ENCODE assay signal across 14 cellular contexts in genomic region chr22:31105282-31105929, GRCh38. TPM values are rescaled to one million over a fixed set of nuclear protein-coding genes. Genes with fewer than 3 reads are reported as not detected.
DNase-seq lines count a peak whose midpoint lies in the region; ATAC-seq and TF ChIP-seq lines count a peak whose summit lies in the region.
"Had no signal": no experiment of that assay in that cellular context is flagged by ENCODE, and none has a peak within 500 bp of the region (broad histone marks: within the 10 kb centered on the region; RNA-seq: fewer than 3 reads in every experiment).

No MANE protein-coding gene starts in this region.

- TF ChIP-seq CTCF in stomach (IDR thresholded peaks at IDR 0.05): no peak

- no peak for TF ChIP-seq EP300 in stomach (IDR thresholded peaks at IDR 0.05)

- H3K79me2 ChIP-seq in GM23248 (ENCODE audit: insufficient read depth): peaks cover 28% of the 10 kb centered on the region

- H4K20me1 ChIP-seq in GM23248 (ENCODE audit: insufficient read depth): no peaks in the 10 kb centered on the region

- H3K9me3 ChIP-seq in GM23248 (ENCODE audit: low read depth) (no peaks in the 10 kb centered on the region), adipocyte (ENCODE audit: control insufficient read depth, low read length) (no peaks in the 10 kb centered on the region), iPS-20b (ENCODE audit: insufficient read depth, low read depth, low read length) (no peaks in the 10 kb centered on the region), stomach (no peaks in the 10 kb centered on the region)

- H3K36me3 ChIP-seq in GM23248 (ENCODE audit: low read depth) (peaks cover 7% of the 10 kb centered on the region; the same call in 1 of the 2 replicates), adipocyte (ENCODE audit: control insufficient read depth, insufficient read depth, low read length, severe bottlenecking) (peaks cover 14% of the 10 kb centered on the region), iPS-20b (ENCODE audit: insufficient read depth, low read depth, low read length) (no peaks in the 10 kb centered on the region), stomach (peaks cover 20 to 45% (median 36%) of the 10 kb centered on the region in 4 donors)

- DNase-seq in GM23248: peak; percentile 36
- DNase-seq in adipocyte (ENCODE audit: low read depth): no peak
- DNase-seq in stomach: no peak
- no peak for DNase-seq in CD1c-positive myeloid dendritic cell (ENCODE audit: extremely low spot score)
- no peak for DNase-seq in HuH-7.5 (ENCODE audit: low spot score)
- DNase-seq: activated CD8-positive, alpha-beta memory T cell treated with anti-CD3 and anti-CD28 coated beads, Interleukin-2, amount 50 U/mL, for 48 hours; foreskin keratinocyte; NCI-H774 had no signal

- in situ Hi-C loops in GM23248 (cut with MboI): no loop called here

- peaks cover 58% of the 10 kb centered on the region for H3F3A ChIP-seq in GM23248 (ENCODE audit: insufficient read depth)

- peaks cover 39% of the 10 kb centered on the region for H3K4me1 ChIP-seq in GM23248 (ENCODE audit: insufficient read depth)
- peaks cover 45% of the 10 kb centered on the region for H3K4me1 ChIP-seq in adipocyte (ENCODE audit: control insufficient read depth, insufficient read depth, low read length)
- no peaks in the 10 kb centered on the region for H3K4me1 ChIP-seq in iPS-20b (ENCODE audit: insufficient read depth, low read length)
- peaks cover 16 to 75% (median 59%) of the 10 kb centered on the region in 4 donors for H3K4me1 ChIP-seq in stomach
- H3K4me1 ChIP-seq: foreskin keratinocyte had no signal

- WGBS in GM23248 (ENCODE audit: low coverage in 1 of 2, low lambda C conversion rate in 2 of 2, missing lambda C conversion rate in 2 of 2), 2 experiments: 88% methylated on average over 11 of the region's 11 CpGs
- WGBS in stomach, 5 donors: 65 to 75% (median 73%) methylated on average over 10 to 11 of the region's 11 CpGs

- peak overlapping the region; percentile 100 for H3K27ac ChIP-seq in GM23248
- H3K27ac ChIP-seq in iPS-20b (ENCODE audit: low read length): no peak overlapping the region
- H3K27ac ChIP-seq in stomach: peak overlapping the region; percentile 29 to 98 (median 96)
- H3K27ac ChIP-seq: foreskin keratinocyte had no signal

- TF ChIP-seq POLR2A in stomach (IDR thresholded peaks at IDR 0.05): no peak

- ATAC-seq in GM21390 (IDR thresholded peaks at IDR 0.05; ENCODE audit: unreplicated experiment) (no peak), HG03135 (IDR thresholded peaks at IDR 0.05; ENCODE audit: unreplicated experiment) (no peak)
- ATAC-seq: foreskin keratinocyte had no signal

- peak overlapping the region; percentile 90 for H3K4me3 ChIP-seq in GM23248
- peak overlapping the region; percentile 92 for H3K4me3 ChIP-seq in adipocyte (ENCODE audit: low read length)
- H3K4me3 ChIP-seq in iPS-20b (ENCODE audit: low read length): peak overlapping the region; percentile 29; the same call in 1 of the 2 replicates
- peak overlapping the region; percentile 58 to 87 (median 68) for H3K4me3 ChIP-seq in stomach

- intact Hi-C loops in stomach (cut with DNase I; ENCODE audit: low total_unique reads): no loop called here

- no peaks in the 10 kb centered on the region for H3K9me2 ChIP-seq in GM23248 (ENCODE audit: insufficient read depth)

- peak overlapping the region; percentile 94 for H3K4me2 ChIP-seq in GM23248 (ENCODE audit: unreplicated experiment)

- H2AFZ ChIP-seq in GM23248: no peak overlapping the region

- H3K27me3 ChIP-seq in GM23248 (replicated peaks; ENCODE audit: insufficient read depth) (no peaks in the 10 kb centered on the region), adipocyte (replicated peaks; ENCODE audit: control insufficient read depth, insufficient read depth, low read length) (no peaks in the 10 kb centered on the region), iPS-20b (ENCODE audit: insufficient read depth, low read length) (peaks cover 30% of the 10 kb centered on the region), stomach (no peaks in the 10 kb centered on the region)
- H3K27me3 ChIP-seq: foreskin keratinocyte had no signal

- H3K9ac ChIP-seq in GM23248 (peak overlapping the region; percentile 100), adipocyte (ENCODE audit: low read length) (peak overlapping the region; percentile 100), iPS-20b (ENCODE audit: low read depth, low read length) (no peak overlapping the region)

RNA-seq across cellular contexts. Expression of gene SELENOM, which starts 2.0 kb away (rescaled TPM):
- total RNA-seq in GM23248 (2014; rRNA removed; shearing (Covaris generic)): 216 and 268 TPM in 2 replicates
- polyA plus RNA-seq in GM23248 (2016; fragmentation: Nextera tagmentation; extraction: Ambion mirVana): 522 and 537 TPM in 2 replicates
- 1,000 to 10,000 TPM in 1 of 5 donors, 100 to 1,000 TPM in 3, 10 to 100 TPM in 1; 59.8 to 1,443 (median 573) TPM for total RNA-seq in stomach
- polyA plus RNA-seq in stomach: 100 to 1,000 TPM; 243 to 454 (median 300) TPM

RNA-seq across cellular contexts. Expression of gene INPP5J, which starts 17.4 kb away (rescaled TPM):
- 0.13 TPM in 1 of 2 replicates, not detected in the other for total RNA-seq in GM23248 (2014; rRNA removed; shearing (Covaris generic))
- 0.15 and 0.26 TPM in 2 replicates for polyA plus RNA-seq in GM23248 (2016; fragmentation: Nextera tagmentation; extraction: Ambion mirVana)
- 10 to 100 TPM in 2 of 5 donors, 1 to 10 TPM in 3; 1.8 to 34.4 (median 9.6) TPM for total RNA-seq in stomach
- polyA plus RNA-seq in stomach: 1 to 10 TPM; 5.5 to 9.5 (median 7.5) TPM
- total RNA-seq: mononuclear cell; subcutaneous adipose tissue; T-helper 2 cell treated with Interferon-gamma antibody and Interleukin-4, amounts not matched to agents 100 ng/mL and 5 ng/mL, for 36 hours had no signal

RNA-seq across cellular contexts. Expression of gene SMTN, which starts 24.3 kb away (rescaled TPM):
- total RNA-seq in GM23248 (2014; rRNA removed; shearing (Covaris generic)): 160 and 175 TPM in 2 replicates
- 96.7 and 98.1 TPM in 2 replicates for polyA plus RNA-seq in GM23248 (2016; fragmentation: Nextera tagmentation; extraction: Ambion mirVana)
- 100 to 1,000 TPM; 120 to 607 (median 406) TPM for total RNA-seq in stomach
- 100 to 1,000 TPM in 1 of 3 donors, 10 to 100 TPM in 2; 51.5 to 424 (median 78.5) TPM for polyA plus RNA-seq in stomach

RNA-seq across cellular contexts. Expression of gene PLA2G3, which starts 34.9 kb away (rescaled TPM):
- not detected in 2 replicates for total RNA-seq in GM23248 (2014; rRNA removed; shearing (Covaris generic))
- polyA plus RNA-seq in GM23248 (2016; fragmentation: Nextera tagmentation; extraction: Ambion mirVana): not detected in 2 replicates
- total RNA-seq in stomach: not detected
- 1 to 10 TPM in 1 of 3 donors, under 1 TPM in 1, not detected in 1; 0.75 to 2.5 TPM for polyA plus RNA-seq in stomach
- total RNA-seq: mononuclear cell; subcutaneous adipose tissue; T-helper 2 cell treated with Interferon-gamma antibody and Interleukin-4, amounts not matched to agents 100 ng/mL and 5 ng/mL, for 36 hours had no signal

RNA-seq across cellular contexts. Expression of gene RNF185, which starts 54.6 kb away (rescaled TPM):
- 46.2 and 47.3 TPM in 2 replicates for total RNA-seq in GM23248 (2014; rRNA removed; shearing (Covaris generic))
- polyA plus RNA-seq in GM23248 (2016; fragmentation: Nextera tagmentation; extraction: Ambion mirVana) (49.8 and 52.0 TPM in 2 replicates), stomach (10 to 100 TPM; 18.9 to 25.4 (median 19.2) TPM)
- 10 to 100 TPM in 4 of 5 donors, 1 to 10 TPM in 1; 3.5 to 35.7 (median 24.4) TPM for total RNA-seq in stomach

Comparison
In these comparisons a context has a peak if more than half of its experiments do, and no peak if none do; other contexts are left out.
1. H3K4me3 ChIP-seq: peak in every context shown above with its lines; median percentile 92 in adipocyte; 90 in GM23248; 68 in stomach; 29 in iPS-20b.